ENCODE assay signal across 9 cellular contexts in the genomic region with DNA sequence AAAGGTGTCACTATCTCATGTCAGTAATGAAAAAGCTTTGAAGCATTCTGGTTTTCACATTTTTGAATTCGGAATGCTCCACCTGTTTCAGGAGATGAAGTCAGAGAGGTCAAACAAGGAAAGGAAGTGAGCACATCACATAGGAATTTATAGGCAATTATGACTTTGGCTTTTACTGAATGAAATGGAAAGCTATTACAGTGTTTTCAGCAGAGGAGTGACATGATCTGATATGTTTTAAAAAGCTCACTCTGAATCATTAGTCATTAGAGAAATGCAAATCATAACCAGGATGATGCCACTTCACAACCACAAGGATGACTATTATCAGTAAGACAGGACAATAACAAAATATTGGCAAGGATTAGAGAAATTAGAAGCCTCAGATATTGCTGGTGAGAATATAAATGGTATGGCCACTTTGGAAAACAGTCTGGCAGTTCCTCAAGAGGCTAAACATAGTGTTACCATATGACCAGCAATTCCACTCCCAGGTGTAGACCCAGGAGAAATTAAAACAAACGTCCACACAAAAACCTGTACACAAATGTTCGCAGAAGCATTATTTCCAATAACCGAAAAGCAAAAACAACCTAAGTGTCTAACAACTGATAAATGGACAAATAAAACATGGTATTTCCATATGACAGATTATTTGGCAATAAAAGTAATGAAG. TPM values are rescaled to one million over a fixed set of nuclear protein-coding genes. Genes with fewer than 3 reads are reported as not detected.
DNase-seq lines count a peak whose midpoint lies in the region; ATAC-seq and FAIRE-seq lines count a peak whose summit lies in the region.
"Had no signal": no experiment of that assay in that cellular context is flagged by ENCODE, and none has a peak within 500 bp of the region (broad histone marks: within the 10 kb centered on the region; RNA-seq: fewer than 3 reads in every experiment).

No MANE protein-coding gene starts in this region.

- no peaks in the 10 kb centered on the region for H3K9me3 Mint-ChIP-seq in naive B cell

- 85 to 86% methylated on average over 4 of the region's 4 CpGs for WGBS in aorta, 2 donors

- no peaks in the 10 kb centered on the region for H3K9me3 ChIP-seq in aorta (ENCODE audit: control insufficient read depth, low read length)

- H3K4me1 Mint-ChIP-seq in naive B cell = peaks cover 41 to 70% (median 68%) of the 10 kb centered on the region in 3 donors

- no peak overlapping the region for H3K4me3 ChIP-seq in aorta (ENCODE audit: low read length in 2 of 2)

- intact Hi-C loops in aorta (cut with DNase I) = loop anchor here in 1 of 2 donors (10.0 kb wide), 1 partner anchor 53 kb away; no protein-coding TSS in a partner anchor

- peak; percentile 20 for DNase-seq in DMS 273 (lab: John Stamatoyannopoulos, UW; ENCODE audit: unreplicated experiment)
- no peak for DNase-seq in DMS 273 treated with DMSO at 0.1 percent for 48 hours (lab: John Stamatoyannopoulos, UW)
- DNase-seq in RCC 7860 (ENCODE audit: low spot score) = peak; percentile 75
- DNase-seq in naive B cell = no peak
- no peak for DNase-seq in aorta
- no peak for DNase-seq in inferior parietal cortex (ENCODE audit: extremely low spot score)
- DNase-seq in NOMO-1 treated with DMSO at 0.1 percent for 48 hours (lab: John Stamatoyannopoulos, UW; ENCODE audit: unreplicated experiment) = no peak
- DNase-seq: 8988T had no signal

- H3K27me3 Mint-ChIP-seq in naive B cell = no peaks in the 10 kb centered on the region

- peak; percentile 74 for FAIRE-seq in RCC 7860 (lab: Jason Lieb, UNC)

- H3K27ac Mint-ChIP-seq in naive B cell = peak overlapping the region in 5 of 6 donors; percentile 22 to 91 (median 81)

- no peak overlapping the region for H3K27ac ChIP-seq in aorta (ENCODE audit: low read depth in 1 of 2, low read length in 2 of 2)

- H3K4me3 Mint-ChIP-seq in naive B cell = peak overlapping the region; percentile 68 to 89 (median 80)

- H3K27me3 ChIP-seq in aorta (ENCODE audit: control insufficient read depth in 1 of 2, insufficient read depth in 2 of 2, low read length in 1 of 2) = no peaks in the 10 kb centered on the region

- H3K36me3 ChIP-seq in aorta (ENCODE audit: control insufficient read depth in 1 of 2, insufficient read depth in 2 of 2, low read length in 1 of 2) = no peaks in the 10 kb centered on the region

- peaks cover 25 to 28% of the 10 kb centered on the region in 2 donors for H3K36me3 Mint-ChIP-seq in naive B cell

- H3K4me1 ChIP-seq in aorta (ENCODE audit: control insufficient read depth in 1 of 2, insufficient read depth in 2 of 2, low read length in 2 of 2) = peaks cover 0 to 2% of the 10 kb centered on the region in 2 donors

- ATAC-seq in HG02623 (IDR thresholded peaks at IDR 0.05; ENCODE audit: unreplicated experiment) = peak; percentile 37
- ATAC-seq in naive B cell (ENCODE audit: low read depth in 2 of 2) = no peak
- no peak for ATAC-seq in aorta (ENCODE audit: low FRiP score)

RNA-seq across cellular contexts. Expression of a gene that starts 7.5 kb away (rescaled TPM):
- polyA plus RNA-seq in naive B cell (ENCODE audit: low read depth in 6 of 6) = 10 to 100 TPM in 5 of 6 donors, 1 to 10 TPM in 1; 4.5 to 23.0 (median 15.1) TPM
- total RNA-seq in aorta = 10 to 100 TPM in 1 of 2 donors, 1 to 10 TPM in 1; 5.6 to 12.5 TPM
- 1 to 10 TPM; 3.1 to 7.1 TPM for polyA plus RNA-seq in aorta

RNA-seq across cellular contexts. Expression of a gene that starts 34.3 kb away (rescaled TPM):
- polyA plus RNA-seq in naive B cell (ENCODE audit: low read depth in 6 of 6) (under 1 TPM in 1 of 6 donors, not detected in 5; 0.23 TPM), aorta (under 1 TPM in 1 of 2 donors, not detected in 1; 0.67 TPM)
- total RNA-seq in aorta = under 1 TPM in 1 of 2 donors, not detected in 1; 0.33 TPM

RNA-seq across cellular contexts. Expression of a gene that starts 35.7 kb away (rescaled TPM):
- polyA plus RNA-seq in naive B cell (ENCODE audit: low read depth in 6 of 6) (10 to 100 TPM; 32.0 to 76.7 (median 53.0) TPM), aorta (10 to 100 TPM; 15.7 to 43.3 TPM)
- total RNA-seq in aorta = 10 to 100 TPM; 55.7 to 67.4 TPM

Comparison
In these comparisons a context has a peak if more than half of its experiments do, and no peak if none do; other contexts are left out.
1. DNase-seq: peak in DMS 273 (single experiment) and RCC 7860 (single experiment); none in DMS 273 treated with DMSO at 0.1 percent for 48 hours (single experiment), naive B cell (single experiment), aorta (0 of 2), inferior parietal cortex (single experiment) and NOMO-1 treated with DMSO at 0.1 percent for 48 hours (single experiment).